ENCODE assay signal across 8 cellular contexts in the genomic region with DNA sequence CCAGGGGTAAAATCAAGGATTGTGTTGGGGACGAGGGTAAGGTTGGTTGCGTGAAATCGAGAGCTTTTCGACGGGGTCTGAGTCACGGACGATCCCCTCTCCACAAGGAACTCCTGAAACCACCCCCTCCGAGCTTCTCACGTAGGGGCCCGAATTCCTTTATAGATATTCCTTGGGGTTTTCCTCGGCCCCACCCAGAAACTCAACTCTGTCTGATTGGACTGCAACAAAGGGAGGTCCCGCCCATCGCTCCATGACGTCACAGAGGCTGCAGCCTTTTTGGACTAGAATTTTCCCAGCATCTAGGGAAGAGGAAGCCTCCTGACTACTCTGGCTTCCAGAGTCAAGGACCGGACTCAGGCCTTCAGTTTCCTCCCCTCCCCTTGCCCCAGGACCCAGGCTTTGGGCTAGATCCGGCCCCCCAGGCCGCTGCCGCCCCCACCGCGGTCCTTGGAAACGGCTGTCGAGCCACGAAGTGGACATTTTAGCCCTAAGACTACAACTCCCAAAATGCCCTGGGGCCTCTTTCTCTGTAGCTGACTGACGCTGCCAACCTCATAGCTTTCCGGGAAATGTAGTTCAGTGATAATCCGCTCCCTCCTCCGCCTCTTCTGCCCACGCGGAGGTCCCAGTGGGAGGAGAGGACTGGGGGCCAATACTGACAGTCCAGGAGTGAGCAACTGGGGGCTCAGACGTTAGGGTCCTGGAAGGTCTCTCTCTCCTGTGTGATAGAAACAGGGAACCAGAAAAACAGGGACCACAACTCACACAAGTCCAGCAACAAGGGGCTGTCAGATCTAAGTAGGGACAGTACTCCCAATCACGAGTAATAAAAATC. TPM values are rescaled to one million over a fixed set of nuclear protein-coding genes. Genes with fewer than 3 reads are reported as not detected.
DNase-seq lines count a peak whose midpoint lies in the region; ATAC-seq and TF ChIP-seq lines count a peak whose summit lies in the region.

Gene IZUMO1 (minus strand): TSS at position 172 of the 838 bp plus-strand sequence. CDS start 1,050 bp downstream, outside the sequence.

- TF ChIP-seq EP300 in tibial nerve (IDR thresholded peaks at IDR 0.05): peak; percentile 14 to 33

- no peak within 1 kb of the TSS for H3K4me3 Mint-ChIP-seq in activated naive CD4-positive, alpha-beta T cell treated with anti-CD3 and anti-CD28 coated beads, Interleukin-2, amount 10 ng/mL, durations not matched to agents 7 days and 5 days
- H3K4me3 Mint-ChIP-seq in neural crest cell: peak within 1 kb of the TSS; percentile 84

- H3K9me3 ChIP-seq in tibial nerve: no peaks in the 10 kb centered on the region

- H3K4me3 ChIP-seq in tibial nerve: peak within 1 kb of the TSS; percentile 18 to 51 (median 25)

- peaks cover 0 to 18% (median 0%) of the 10 kb centered on the region in 4 donors for H3K4me1 ChIP-seq in tibial nerve

- no peak within 1 kb of the TSS for H3K27ac Mint-ChIP-seq in activated naive CD4-positive, alpha-beta T cell treated with anti-CD3 and anti-CD28 coated beads, Interleukin-2, amount 10 ng/mL, durations not matched to agents 7 days and 5 days
- peak within 1 kb of the TSS; percentile 71 for H3K27ac Mint-ChIP-seq in neural crest cell (ENCODE audit: unreplicated experiment)

- H3K36me3 ChIP-seq in tibial nerve: no peaks in the 10 kb centered on the region

- H3K9me3 Mint-ChIP-seq in activated naive CD4-positive, alpha-beta T cell treated with anti-CD3 and anti-CD28 coated beads, Interleukin-2, amount 10 ng/mL, durations not matched to agents 7 days and 5 days: no peaks in the 10 kb centered on the region
- H3K9me3 Mint-ChIP-seq in neural crest cell: peaks cover 5% of the 10 kb centered on the region

- WGBS in tibial nerve, 2 donors: 6 to 7% methylated on average over 24 to 31 of the region's 31 CpGs

- H3K27me3 ChIP-seq in tibial nerve: peaks cover 0 to 38% of the 10 kb centered on the region in 2 donors

- H3K4me1 Mint-ChIP-seq in activated naive CD4-positive, alpha-beta T cell treated with anti-CD3 and anti-CD28 coated beads, Interleukin-2, amount 10 ng/mL, durations not matched to agents 7 days and 5 days: peaks cover 24% of the 10 kb centered on the region
- peaks cover 18% of the 10 kb centered on the region for H3K4me1 Mint-ChIP-seq in neural crest cell

- H3K27ac ChIP-seq in tibial nerve: peak within 1 kb of the TSS in 3 of 4 donors; percentile 5 to 87 (median 78)

- ATAC-seq in GM19328 (IDR thresholded peaks at IDR 0.05; ENCODE audit: unreplicated experiment): no peak

- CTCF ChIA-PET in activated naive CD4-positive, alpha-beta T cell treated with anti-CD3 and anti-CD28 coated beads, Interleukin-2, amount 10 ng/mL, durations not matched to agents 7 days and 5 days (lab: Charles Lee): interaction anchor here (1.4 kb wide), 1 partner anchor 8 kb away, joined by 6 read pairs; no protein-coding TSS in a partner anchor

- TF ChIP-seq CTCF in neural crest cell (conservative IDR thresholded peaks at IDR 0.05) (no peak), tibial nerve (IDR thresholded peaks at IDR 0.05) (no peak)

- in situ Hi-C loops in G401 (cut with HindIII; ENCODE audit: low sequenced_read_pairs): no loop called here

- DNase-seq in G401 (ENCODE audit: low spot score) (peak; percentile 96), NOMO-1 treated with dmso at 0.1 percent for 144 hours (lab: John Stamatoyannopoulos, UW; ENCODE audit: unreplicated experiment) (peak; percentile 77), glomerular endothelial cell (ENCODE audit: extremely low read depth, low read depth, low spot score) (peak; percentile 82), neural crest cell (ENCODE audit: low read depth, low spot score) (peak; percentile 77), tibial nerve (ENCODE audit: low spot score in 2 of 2) (peak; percentile 33 to 63), UCSD-AML1 (lab: John Stamatoyannopoulos, UW; ENCODE audit: unreplicated experiment) (no peak)
- peak; percentile 72 for DNase-seq in activated naive CD4-positive, alpha-beta T cell treated with anti-CD3 and anti-CD28 coated beads, Interleukin-2, amount 10 ng/mL, durations not matched to agents 7 days and 5 days

- peaks cover 86% of the 10 kb centered on the region for H3K27me3 Mint-ChIP-seq in activated naive CD4-positive, alpha-beta T cell treated with anti-CD3 and anti-CD28 coated beads, Interleukin-2, amount 10 ng/mL, durations not matched to agents 7 days and 5 days
- H3K27me3 Mint-ChIP-seq in neural crest cell (ENCODE audit: low read depth): peaks cover 40% of the 10 kb centered on the region

- TF ChIP-seq POLR2A in tibial nerve (IDR thresholded peaks at IDR 0.05): peak in 1 of 2 donors; percentile 13

- H3K36me3 Mint-ChIP-seq in activated naive CD4-positive, alpha-beta T cell treated with anti-CD3 and anti-CD28 coated beads, Interleukin-2, amount 10 ng/mL, durations not matched to agents 7 days and 5 days: no peaks in the 10 kb centered on the region
- H3K36me3 Mint-ChIP-seq in neural crest cell (ENCODE audit: low read depth): peaks cover 3% of the 10 kb centered on the region

RNA-seq across cellular contexts. Expression of gene IZUMO1, which starts in this region (rescaled TPM):
- not detected in 2 replicates for total RNA-seq in G401 (2014; rRNA removed; shearing (Covaris generic))
- not detected in 2 replicates for total RNA-seq in glomerular endothelial cell
- 0.23 TPM in 1 of 2 replicates, not detected in the other for total RNA-seq in neural crest cell
- total RNA-seq in tibial nerve: under 1 TPM in 2 of 4 donors, not detected in 2; 0.21 to 0.30 TPM

Comparison
In these comparisons a context has a peak if more than half of its experiments do, and no peak if none do; other contexts are left out.
1. Peak in DNase-seq in G401; RNA of the gene not detected or under 1 TPM.
2. Peak in DNase-seq in glomerular endothelial cell; RNA of the gene not detected or under 1 TPM.
3. Peak in DNase-seq in neural crest cell; RNA of the gene not detected or under 1 TPM.
4. Peak in DNase-seq, H3K4me3 ChIP-seq and H3K27ac ChIP-seq in tibial nerve; RNA of the gene not detected or under 1 TPM.